Comparison of ENCODE assay signal across 1 cellular context in genomic region chr15:92886815-92887214, GRCh38.
TF ChIP-seq lines count a peak whose summit lies in the region.

No MANE protein-coding gene starts in this region.

TF ChIP-seq in WTC11, 78 proteins besides CTCF, POLR2A, EP300 and RAD21 (continued from another document):
- TF ChIP-seq HMGXB4 (CRISPR knock-in tag; IDR thresholded peaks at IDR 0.05) (no peak), ZNF671 (CRISPR knock-in tag; IDR thresholded peaks at IDR 0.05) (no peak)
